ENCODE assay signal across 11 cellular contexts in genomic region chr4:182062936-182063335, GRCh38.
DNase-seq lines count a peak whose midpoint lies in the region; ATAC-seq and TF ChIP-seq lines count a peak whose summit lies in the region.
"Had no signal": no experiment of that assay in that cellular context is flagged by ENCODE, and none has a peak within 500 bp of the region (broad histone marks: within the 10 kb centered on the region; RNA-seq: fewer than 3 reads in every experiment).

No MANE protein-coding gene starts in this region.

- intact Hi-C loops in IMR-90 (cut with micrococcal nuclease) (no loop called here), dorsolateral prefrontal cortex (cut with DNase I) (no loop called here)

- no peak for TF ChIP-seq RAD21 in IMR-90 (IDR thresholded peaks at IDR 0.05; ENCODE audit: low read length)

- H2BK5ac ChIP-seq in IMR-90 (ENCODE audit: low read depth, low read length, poor library complexity, severe bottlenecking): no peak overlapping the region

- POLR2A ChIA-PET in IMR-90 (lab: Charles Lee; ENCODE audit: unreplicated experiment): no interaction called here

- no peak for TF ChIP-seq POLR2A in IMR-90 (IDR thresholded peaks at IDR 0.05; ENCODE audit: low read depth, low read length)

- no peak overlapping the region; the same call in 1 of the 2 replicates for H2BK20ac ChIP-seq in IMR-90 (ENCODE audit: low read depth, low read length)

- H3K4me2 ChIP-seq in IMR-90 (ENCODE audit: low read depth, low read length): peak overlapping the region; percentile 31

- no peak overlapping the region; the same call in 1 of the 2 replicates for H2BK120ac ChIP-seq in IMR-90 (ENCODE audit: low read depth, low read length)

- no peaks in the 10 kb centered on the region for H3K9me3 ChIP-seq in IMR-90 (ENCODE audit: control insufficient read depth, insufficient read depth, low read length)

- ATAC-seq in IMR-90 (ENCODE audit: low read depth): peak; percentile 84
- ATAC-seq: activated CD8-positive, alpha-beta T cell treated with anti-CD3 and anti-CD28 coated beads, Interleukin-2, amount 10 ng/mL, durations not matched to agents 7 days and 5 days; left ventricle myocardium superior; right cardiac atrium had no signal

- H2BK15ac ChIP-seq in IMR-90 (ENCODE audit: low read depth, low read length): no peak overlapping the region

- H3K27me3 ChIP-seq in IMR-90 (ENCODE audit: control insufficient read depth, insufficient read depth, low read length) (no peaks in the 10 kb centered on the region), dorsolateral prefrontal cortex (peaks cover 0 to 6% (median 0%) of the 10 kb centered on the region in 45 donors)

- no peak overlapping the region for H3K18ac ChIP-seq in IMR-90 (ENCODE audit: low read depth, low read length)

- no peak overlapping the region for H3K4ac ChIP-seq in IMR-90 (ENCODE audit: low read depth, low read length)

- no peak overlapping the region for H3K56ac ChIP-seq in IMR-90 (ENCODE audit: extremely low read depth, insufficient read depth, low read length)

- H4K91ac ChIP-seq in IMR-90 (ENCODE audit: insufficient read depth, low read depth, low read length): no peak overlapping the region

- TF ChIP-seq CTCF in IMR-90 (conservative IDR thresholded peaks at IDR 0.05; ENCODE audit: low read depth, low read length) (no peak), cardiac fibroblast (IDR thresholded peaks at IDR 0.05; ENCODE audit: low read depth, low read length) (no peak), dorsolateral prefrontal cortex (IDR thresholded peaks at IDR 0.05 in 54 of 56, conservative IDR thresholded peaks at IDR 0.05 in 2 of 56; ENCODE audit: low read depth in 1 of 56, partially characterized antibody in 56 of 56) (no peak)

- dilution Hi-C loops in IMR-90 (cut with HindIII; ENCODE audit: low sequenced_read_pairs, unreplicated experiment): no loop called here

- H3K79me1 ChIP-seq in IMR-90 (ENCODE audit: low read depth in 1 of 2, low read length in 2 of 2): no peaks in the 10 kb centered on the region

- H4K8ac ChIP-seq in IMR-90 (ENCODE audit: low read depth in 2 of 2, low read length in 2 of 2): no peak overlapping the region

- DNase-seq in Daoy (ENCODE audit: low read depth) (peak; percentile 21), IMR-90 (peak; percentile 91), cardiac fibroblast (ENCODE audit: low read depth in 2 of 2) (peak; percentile 62 to 66), non-pigmented ciliary epithelial cell (ENCODE audit: low read depth) (peak; percentile 68), MV-4-11 (lab: John Stamatoyannopoulos, UW) (no peak), dorsolateral prefrontal cortex (no peak), NCI-H82 treated with DMSO at 0.1 percent for 48 hours (lab: John Stamatoyannopoulos, UW; ENCODE audit: unreplicated experiment) (no peak)
- DNase-seq in activated CD4-positive, CD25-positive, alpha-beta regulatory T cell (lab: John Stamatoyannopoulos, UW): no peak
- DNase-seq: activated CD8-positive, alpha-beta T cell treated with anti-CD3 and anti-CD28 coated beads, Interleukin-2, amount 10 ng/mL, durations not matched to agents 7 days and 5 days; left ventricle myocardium superior; right cardiac atrium had no signal

- H3K23ac ChIP-seq in IMR-90 (ENCODE audit: low read depth, low read length): no peak overlapping the region

- no peaks in the 10 kb centered on the region for H3K36me3 ChIP-seq in IMR-90 (ENCODE audit: control insufficient read depth, insufficient read depth, low read length)

- H3K4me3 ChIP-seq in IMR-90 (ENCODE audit: insufficient read depth, low read depth, low read length) (no peak overlapping the region), cardiac fibroblast (replicated peaks in 1 of 2; ENCODE audit: low read depth in 2 of 2, low read length in 2 of 2) (no peak overlapping the region), dorsolateral prefrontal cortex (no peak overlapping the region)

- BruUV-seq in IMR-90 (replicated peaks; lab: Mats Ljungman, UMichigan): no TSS peak

- CTCF ChIA-PET in IMR-90 (lab: Yijun Ruan, JAX): interaction anchor here (0.6 to 0.7 kb wide), 2 partner anchors 14 to 153 kb away, joined by 3 to 4 read pairs; no protein-coding TSS in a partner anchor

- no peak overlapping the region for H3K14ac ChIP-seq in IMR-90 (replicated peaks; ENCODE audit: low read depth, low read length)

- no peaks in the 10 kb centered on the region for H3K9me1 ChIP-seq in IMR-90 (ENCODE audit: insufficient read depth, low read length)

- H4K5ac ChIP-seq in IMR-90 (ENCODE audit: low read depth, low read length): no peak overlapping the region

- H3K27ac ChIP-seq in IMR-90 (ENCODE audit: insufficient read depth, low read length): no peak overlapping the region
- no peak overlapping the region for H3K27ac ChIP-seq in dorsolateral prefrontal cortex

- in situ Hi-C loops in IMR-90 (cut with MboI; ENCODE audit: low sequenced_read_pairs): no loop called here

- H2AK9ac ChIP-seq in IMR-90 (replicated peaks; ENCODE audit: low read depth, low read length, poor library complexity): no peak overlapping the region

- H2AFZ ChIP-seq in IMR-90 (replicated peaks; ENCODE audit: low read length, poor library complexity): no peak overlapping the region

- H2AK5ac ChIP-seq in IMR-90 (ENCODE audit: low read depth, low read length): no peak overlapping the region

- no peaks in the 10 kb centered on the region for H3K4me1 ChIP-seq in IMR-90 (ENCODE audit: control insufficient read depth, insufficient read depth, low read length)

- H3K9ac ChIP-seq in IMR-90 (ENCODE audit: low read depth, low read length): no peak overlapping the region

- H4K20me1 ChIP-seq in IMR-90 (ENCODE audit: insufficient read depth, low read length): no peaks in the 10 kb centered on the region

TF ChIP-seq in IMR-90, 13 proteins besides CTCF, POLR2A, EP300 and RAD21:
- TF ChIP-seq MXI1 (IDR thresholded peaks at IDR 0.05; ENCODE audit: borderline replicate concordance, low read depth, low read length) (no peak), RFX5 (IDR thresholded peaks at IDR 0.05; ENCODE audit: low read depth, low read length) (no peak), CEBPB (IDR thresholded peaks at IDR 0.05; ENCODE audit: low read depth, low read length) (no peak), SMC3 (IDR thresholded peaks at IDR 0.05; ENCODE audit: low read depth, low read length) (no peak), NFE2L2 (IDR thresholded peaks at IDR 0.05; ENCODE audit: low read depth, low read length) (peak; percentile 94), BHLHE40 (IDR thresholded peaks at IDR 0.05; ENCODE audit: low read depth, low read length) (0 out of 2 replicates have a peak, but pooled peaks have one; percentile 16), MAFK (IDR thresholded peaks at IDR 0.05; ENCODE audit: low read depth, low read length) (peak; percentile 99), RCOR1 (IDR thresholded peaks at IDR 0.05; ENCODE audit: insufficient replicate concordance, low read length) (no peak), MAZ (IDR thresholded peaks at IDR 0.05; ENCODE audit: borderline replicate concordance, low read depth, low read length) (no peak), FOS (IDR thresholded peaks at IDR 0.05; ENCODE audit: low read depth, low read length) (peak; percentile 76), ELK1 (IDR thresholded peaks at IDR 0.05; ENCODE audit: borderline replicate concordance, low read depth, low read length) (no peak), USF2 (IDR thresholded peaks at IDR 0.05; ENCODE audit: low read depth, low read length) (no peak), CHD1 (IDR thresholded peaks at IDR 0.05; ENCODE audit: low read depth, low read length) (no peak)
TF ChIP-seq in IMR-90: peak in this region for 4.

Comparison
In these comparisons a context has a peak if more than half of its experiments do, and no peak if none do; other contexts are left out.
1. DNase-seq: peak in Daoy (single experiment), IMR-90 (single experiment), cardiac fibroblast (2 of 2) and non-pigmented ciliary epithelial cell (single experiment); none in MV-4-11 (single experiment), dorsolateral prefrontal cortex (0 of 10), NCI-H82 treated with DMSO at 0.1 percent for 48 hours (single experiment) and activated CD4-positive, CD25-positive, alpha-beta regulatory T cell (0 of 4).